8 cellular contexts compared by ENCODE assay signal in the genomic region with DNA sequence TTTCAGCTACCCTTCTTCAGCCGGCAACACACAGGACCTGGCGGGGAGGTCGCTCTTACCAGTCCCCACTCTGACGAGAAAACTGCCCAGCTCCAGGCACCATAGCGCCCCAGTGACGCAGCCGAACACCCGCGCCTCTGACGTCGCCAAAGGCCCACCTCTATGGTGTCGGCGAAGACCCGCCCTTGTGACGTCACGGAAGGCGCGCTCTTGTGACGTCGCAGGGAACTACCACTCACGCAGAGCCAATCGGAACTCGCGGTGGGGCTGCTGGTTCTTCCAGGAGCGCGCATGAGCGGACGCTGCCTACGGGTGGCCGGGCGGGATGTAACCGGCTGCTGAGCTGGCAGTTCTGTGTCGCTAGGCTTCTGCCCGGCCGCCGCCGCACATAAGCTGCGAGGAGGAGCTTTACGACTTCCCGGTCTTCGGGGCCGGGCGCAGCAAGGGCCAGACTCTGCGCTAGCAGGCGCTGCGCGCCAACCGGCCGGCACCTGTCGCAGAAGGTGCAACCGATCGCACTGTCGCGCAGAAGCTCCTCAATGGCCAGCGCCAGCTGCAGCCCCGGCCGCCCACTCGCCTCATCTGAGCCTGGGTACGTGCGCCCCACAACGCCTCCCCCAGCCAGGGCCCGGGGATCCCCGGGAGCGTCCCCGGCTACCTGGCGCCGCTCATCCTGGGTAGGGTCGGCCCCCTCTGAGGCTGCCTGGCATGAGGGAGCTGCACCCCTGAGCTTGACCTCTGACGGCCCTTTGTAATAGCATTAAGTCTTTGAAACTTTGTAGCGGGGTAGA.
DNase-seq lines count a peak whose midpoint lies in the region; ATAC-seq and TF ChIP-seq lines count a peak whose summit lies in the region.
"Not testable (repeated sequence)": the region's sequence is repeated elsewhere in the genome, so short reads cannot be mapped to it uniquely, and the experiment has no call there.

No MANE protein-coding gene starts in this region.

- peak overlapping the region; percentile 93 for H3K4me3 Mint-ChIP-seq in activated T-cell treated with anti-CD3 and anti-CD28 coated beads, Interleukin-2, amount 50 U/mL, for 24 hours

- H3K4me2 ChIP-seq in PC-3 (ENCODE audit: low read length): peak overlapping the region; percentile 80

- not testable (repeated sequence) for H3K36me3 ChIP-seq in PC-3 (ENCODE audit: low read depth, low read length); muscle layer of colon (ENCODE audit: insufficient read depth, low read length)

- H3K9ac ChIP-seq in PC-3 (ENCODE audit: low read length): peak overlapping the region; percentile 80
- not testable (repeated sequence) for H3K9ac ChIP-seq in muscle layer of colon (ENCODE audit: low read length)

- H3K27me3 Mint-ChIP-seq in activated T-cell treated with anti-CD3 and anti-CD28 coated beads, Interleukin-2, amount 50 U/mL, for 24 hours: not testable (repeated sequence)

- TF ChIP-seq CTCF in PC-3 (conservative IDR thresholded peaks at IDR 0.05; ENCODE audit: low read depth, low read length): not testable (repeated sequence)

- not testable (repeated sequence) for H3K27me3 ChIP-seq in PC-3 (ENCODE audit: low read length); muscle layer of colon (ENCODE audit: control insufficient read depth in 1 of 2, insufficient read depth in 2 of 2, low read length in 2 of 2)

- peaks cover 18% of the 10 kb centered on the region for H3K36me3 Mint-ChIP-seq in activated T-cell treated with anti-CD3 and anti-CD28 coated beads, Interleukin-2, amount 50 U/mL, for 24 hours (ENCODE audit: low read depth)

- not testable (repeated sequence) for H3K4me1 Mint-ChIP-seq in activated T-cell treated with anti-CD3 and anti-CD28 coated beads, Interleukin-2, amount 50 U/mL, for 24 hours (ENCODE audit: low read depth)

- peak overlapping the region; percentile 98 for H3K27ac Mint-ChIP-seq in activated T-cell treated with anti-CD3 and anti-CD28 coated beads, Interleukin-2, amount 50 U/mL, for 24 hours

- peak; percentile 100 for ATAC-seq in GM21717 (IDR thresholded peaks at IDR 0.05; ENCODE audit: unreplicated experiment)
- peak; percentile 99 for ATAC-seq in PC-3
- peak; percentile 100 for ATAC-seq in esophagus mucosa

- not testable (repeated sequence) for H3K9me2 ChIP-seq in PC-3 (replicated peaks; ENCODE audit: low read length)

- not testable (repeated sequence) for H3K4me1 ChIP-seq in PC-3 (ENCODE audit: insufficient read depth, low read length); muscle layer of colon (ENCODE audit: insufficient read depth, low read length)

- peak overlapping the region; percentile 56 for H3K27ac ChIP-seq in PC-3 (ENCODE audit: low read length)
- H3K27ac ChIP-seq in muscle layer of colon (ENCODE audit: low read depth, low read length): not testable (repeated sequence)

- H3K79me2 ChIP-seq in PC-3 (ENCODE audit: low read length): peaks cover 39% of the 10 kb centered on the region

- not testable (repeated sequence) for BruUV-seq in PC-3 (replicated peaks; lab: Mats Ljungman, UMichigan)

- H4K20me1 ChIP-seq in PC-3 (ENCODE audit: low read length): not testable (repeated sequence)

- H3K9me3 Mint-ChIP-seq in activated T-cell treated with anti-CD3 and anti-CD28 coated beads, Interleukin-2, amount 50 U/mL, for 24 hours: not testable (repeated sequence)

- DNase-seq in DMS153 treated with DMSO at 0.1 percent for 48 hours (lab: John Stamatoyannopoulos, UW; ENCODE audit: unreplicated experiment): peak; percentile 98
- peak; percentile 97 for DNase-seq in Jurkat, Clone E6-1 (ENCODE audit: low read depth, low spot score)
- DNase-seq in PC-3: peak; percentile 100
- peak; percentile 100 for DNase-seq in activated T-cell treated with anti-CD3 and anti-CD28 coated beads, Interleukin-2, amount 50 U/mL, for 24 hours
- DNase-seq in stimulated activated CD8-positive, alpha-beta memory T cell treated with anti-CD3 and anti-CD28 coated beads, Interleukin-7, amount 100 ng/mL, for 1 hour (ENCODE audit: low read depth in 2 of 2): peak; percentile 100

- not testable (repeated sequence) for H3K9me3 ChIP-seq in PC-3 (ENCODE audit: low read length); muscle layer of colon (ENCODE audit: low read length)

- H3F3A ChIP-seq in PC-3 (ENCODE audit: low read length, unreplicated experiment): not testable (repeated sequence)

- intact Hi-C loops in PC-3 (cut with micrococcal nuclease): loop anchor here (2.0 to 10.0 kb wide), 2 partner anchors 62 to 122 kb away; a partner anchor contains a TSS

- peak overlapping the region; percentile 58 for H3K4me3 ChIP-seq in Jurkat, Clone E6-1 (ENCODE audit: low read length)
- H3K4me3 ChIP-seq in PC-3 (ENCODE audit: low read length) (peak overlapping the region; percentile 75), muscle layer of colon (ENCODE audit: low read depth in 1 of 2, low read length in 2 of 2) (peak overlapping the region; percentile 50 to 53)

- POLR2A ChIA-PET in PC-3 (lab: Charles Lee; ENCODE audit: unreplicated experiment): interaction anchor here (0.6 to 0.9 kb wide), 2 partner anchors 58 to 505 kb away, joined by 3 to 4 read pairs; no protein-coding TSS in a partner anchor

- CTCF ChIA-PET in PC-3 (lab: Charles Lee): interaction anchor here (0.6 kb wide), 1 partner anchor 313 kb away, joined by 6 read pairs; no protein-coding TSS in a partner anchor

- peak overlapping the region; percentile 54; the same call in 1 of the 2 replicates for H2AFZ ChIP-seq in PC-3 (ENCODE audit: low read length)
